Comparison of ENCODE assay signal across 8 cellular contexts in the genomic region with DNA sequence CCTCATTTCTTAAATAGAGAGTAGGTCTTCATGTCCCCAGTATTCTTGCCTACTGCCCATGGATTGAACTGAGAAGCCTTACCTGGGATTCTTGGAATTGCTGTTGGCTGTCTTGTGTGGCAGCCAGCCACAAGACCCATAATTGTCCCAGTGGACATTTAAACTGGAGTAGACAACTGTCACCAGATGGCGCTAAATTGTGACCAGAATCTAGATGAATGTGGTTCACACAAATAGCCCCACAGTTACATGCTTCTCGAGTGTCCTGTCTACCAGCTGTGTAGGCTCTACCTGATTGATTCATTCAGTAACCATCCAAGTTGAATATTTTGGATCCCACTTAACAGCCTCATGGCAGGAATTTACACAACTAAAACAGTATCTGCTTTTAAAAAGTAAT.
DNase-seq lines count a peak whose midpoint lies in the region; ATAC-seq, FAIRE-seq and TF ChIP-seq lines count a peak whose summit lies in the region.

No MANE protein-coding gene starts in this region.

- peak; percentile 80 for TF ChIP-seq CTCF in HepG2 (CRISPR knock-in tag; IDR thresholded peaks at IDR 0.05)
- TF ChIP-seq CTCF in omental fat pad (IDR thresholded peaks at IDR 0.05), result no peak

- CTCF ChIA-PET in HepG2 (lab: Yijun Ruan, JAX; ENCODE audit: low intra/inter-chr PET ratio, low total read pairs), result interaction anchor here (1.7 to 2.2 kb wide), 4 partner anchors 53 to 352 kb away, joined by 4 to 16 read pairs (median 8); no protein-coding TSS in a partner anchor

- H3K27me3 ChIP-seq in adipocyte (replicated peaks; ENCODE audit: control insufficient read depth, insufficient read depth, low read length), result no peaks in the 10 kb centered on the region
- H3K27me3 ChIP-seq in HepG2 (ENCODE audit: control insufficient read depth in 1 of 2, insufficient read depth in 2 of 2, low read length in 2 of 2), result no peaks in the 10 kb centered on the region

- intact Hi-C loops in HepG2 (cut with micrococcal nuclease; ENCODE audit: unreplicated experiment), result no loop called here

- in situ Hi-C loops in HepG2 (cut with HindIII; ENCODE audit: extremely low pct_ligation_motif_present, low pct_unique_long_range_greater_than_20kb), result no loop called here

- DNase-seq in activated CD4-positive, alpha-beta T cell treated with anti-CD3 and anti-CD28 coated beads for 48 hours, result peak; percentile 19
- DNase-seq in activated CD4-positive, alpha-beta T cell treated with anti-CD3 and anti-CD28 coated beads, Interleukin-2, amount 50 U/mL, for 4 hours, result no peak
- DNase-seq in NCI-H2107 treated with DMSO at 0.1 percent for 48 hours (lab: John Stamatoyannopoulos, UW; ENCODE audit: unreplicated experiment) (peak; percentile 45), adipocyte (ENCODE audit: low read depth) (peak; percentile 57), HepG2 (ENCODE audit: low spot score) (peak; percentile 82), omental fat pad (ENCODE audit: low spot score) (no peak), AG08395 (ENCODE audit: low spot score) (no peak)

- peak; percentile 58; the same call in 1 of the 2 replicates for TF ChIP-seq RAD21 in HepG2 (CRISPR knock-in tag; IDR thresholded peaks at IDR 0.05)

- 42% methylated on average over 2 of the region's 2 CpGs for WGBS in HepG2 (ENCODE audit: low lambda C conversion rate)

- TF ChIP-seq EP300 in HepG2 (IDR thresholded peaks at IDR 0.05; ENCODE audit: low read depth in 2 of 2, low read length in 2 of 2) (no peak), HepG2 (CRISPR knock-in tag; IDR thresholded peaks at IDR 0.05; ENCODE audit: borderline replicate concordance) (no peak)

- peak; percentile 42 for FAIRE-seq in HepG2 (lab: Jason Lieb, UNC)

- POLR2A ChIA-PET in HepG2 (lab: Yijun Ruan, JAX), result interaction anchor here (1.3 to 2.4 kb wide), 5 partner anchors 8 to 204 kb away, joined by 3 to 8 read pairs (median 5); no protein-coding TSS in a partner anchor

- no peak for TF ChIP-seq POLR2A in HepG2 (IDR thresholded peaks at IDR 0.05; ENCODE audit: insufficient read depth in 1 of 2, low read depth in 2 of 2, low read length in 2 of 2)

- no peaks in the 10 kb centered on the region for H3K9me3 ChIP-seq in adipocyte (ENCODE audit: control insufficient read depth, low read length)
- no peaks in the 10 kb centered on the region for H3K9me3 ChIP-seq in HepG2 (ENCODE audit: low read length)

- peaks cover 59% of the 10 kb centered on the region for H4K20me1 ChIP-seq in HepG2 (ENCODE audit: insufficient read depth, low read length)

- BruUV-seq in HepG2 (replicated peaks; lab: Mats Ljungman, UMichigan), result no TSS peak

- peak; percentile 76 for ATAC-seq in HG02642 (IDR thresholded peaks at IDR 0.05; ENCODE audit: poor library complexity, unreplicated experiment)
- peak; percentile 17 for ATAC-seq in HepG2
- ATAC-seq in omental fat pad (ENCODE audit: low FRiP score), result no peak

- H3K4me3 ChIP-seq in adipocyte (ENCODE audit: low read length) (no peak overlapping the region), HepG2 (replicated peaks in 1 of 3; ENCODE audit: insufficient read depth in 1 of 3, low read depth in 2 of 3, low read length in 3 of 3) (no peak overlapping the region; a peak in 1 of 6 replicates)

- H2AFZ ChIP-seq in HepG2 (ENCODE audit: low read length), result no peak overlapping the region

- H3K4me2 ChIP-seq in HepG2 (ENCODE audit: low read depth, low read length), result peak overlapping the region; percentile 56; the same call in 1 of the 2 replicates

- H3K36me3 ChIP-seq in adipocyte (ENCODE audit: control insufficient read depth, insufficient read depth, low read length, severe bottlenecking) (no peaks in the 10 kb centered on the region), HepG2 (replicated peaks in 1 of 2; ENCODE audit: control insufficient read depth in 1 of 2, insufficient read depth in 2 of 2, low read length in 2 of 2) (peaks cover 0 to 1% of the 10 kb centered on the region in 2 experiments; a peak in 1 of 5 replicates)

- peaks cover 97% of the 10 kb centered on the region for H3K79me2 ChIP-seq in HepG2 (ENCODE audit: insufficient read depth, low read length)

- H3K27ac ChIP-seq in HepG2 (ENCODE audit: extremely low read length, insufficient read depth, low read length), result peak overlapping the region; percentile 65

- H3K4me1 ChIP-seq in adipocyte (ENCODE audit: control insufficient read depth, insufficient read depth, low read length), result peaks cover 49% of the 10 kb centered on the region
- H3K4me1 ChIP-seq in HepG2 (ENCODE audit: insufficient read depth, low read length), result peaks cover 100% of the 10 kb centered on the region

- H3K9ac ChIP-seq in adipocyte (ENCODE audit: low read length) (no peak overlapping the region), HepG2 (ENCODE audit: insufficient read depth, low read depth, low read length) (no peak overlapping the region)

TF ChIP-seq in HepG2, 621 proteins besides CTCF, POLR2A, EP300 and RAD21 (continues in another document):
- TF ChIP-seq ZNF367 (CRISPR knock-in tag; IDR thresholded peaks at IDR 0.05; ENCODE audit: borderline replicate concordance), result no peak
- TF ChIP-seq KDM3A (CRISPR knock-in tag; IDR thresholded peaks at IDR 0.05; ENCODE audit: low read depth), result no peak
- TF ChIP-seq ZSCAN31 (CRISPR knock-in tag; IDR thresholded peaks at IDR 0.05; ENCODE audit: low read depth), result 0 out of 2 replicates have a peak, but pooled peaks have one; percentile 20
- TF ChIP-seq TEAD2 (CRISPR knock-in tag; IDR thresholded peaks at IDR 0.05), result no peak
- TF ChIP-seq ZNF101 (CRISPR knock-in tag; IDR thresholded peaks at IDR 0.05; ENCODE audit: borderline replicate concordance, low read depth), result no peak
- no peak for TF ChIP-seq ATAD3A (CRISPR knock-in tag; IDR thresholded peaks at IDR 0.05)
- TF ChIP-seq, protein P1, sequence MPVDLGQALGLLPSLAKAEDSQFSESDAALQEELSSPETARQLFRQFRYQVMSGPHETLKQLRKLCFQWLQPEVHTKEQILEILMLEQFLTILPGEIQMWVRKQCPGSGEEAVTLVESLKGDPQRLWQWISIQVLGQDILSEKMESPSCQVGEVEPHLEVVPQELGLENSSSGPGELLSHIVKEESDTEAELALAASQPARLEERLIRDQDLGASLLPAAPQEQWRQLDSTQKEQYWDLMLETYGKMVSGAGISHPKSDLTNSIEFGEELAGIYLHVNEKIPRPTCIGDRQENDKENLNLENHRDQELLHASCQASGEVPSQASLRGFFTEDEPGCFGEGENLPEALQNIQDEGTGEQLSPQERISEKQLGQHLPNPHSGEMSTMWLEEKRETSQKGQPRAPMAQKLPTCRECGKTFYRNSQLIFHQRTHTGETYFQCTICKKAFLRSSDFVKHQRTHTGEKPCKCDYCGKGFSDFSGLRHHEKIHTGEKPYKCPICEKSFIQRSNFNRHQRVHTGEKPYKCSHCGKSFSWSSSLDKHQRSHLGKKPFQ (CRISPR knock-in tag; IDR thresholded peaks at IDR 0.05; ENCODE audit: insufficient replicate concordance), result no peak
- TF ChIP-seq JUNB (CRISPR knock-in tag; IDR thresholded peaks at IDR 0.05; ENCODE audit: borderline replicate concordance), result no peak
- TF ChIP-seq THYN1 (CRISPR knock-in tag; IDR thresholded peaks at IDR 0.05; ENCODE audit: borderline replicate concordance, low read depth), result no peak
- TF ChIP-seq TAF15 (IDR thresholded peaks at IDR 0.05; ENCODE audit: low read depth, low read length, poor library complexity, severe bottlenecking), result no peak
- no peak for TF ChIP-seq SP2 (CRISPR knock-in tag; IDR thresholded peaks at IDR 0.05)
- no peak for TF ChIP-seq PAWR (CRISPR knock-in tag; IDR thresholded peaks at IDR 0.05; ENCODE audit: borderline replicate concordance)
- TF ChIP-seq AGO1 (IDR thresholded peaks at IDR 0.05; ENCODE audit: low read depth, low read length, poor library complexity, severe bottlenecking), result no peak
- TF ChIP-seq HOXD1 (CRISPR knock-in tag; IDR thresholded peaks at IDR 0.05), result no peak
- TF ChIP-seq HDAC1 (CRISPR knock-in tag; IDR thresholded peaks at IDR 0.05), result peak; percentile 13; the same call in 1 of the 2 replicates
- peak; percentile 42; the same call in 1 of the 2 replicates for TF ChIP-seq MIXL1 (CRISPR knock-in tag; IDR thresholded peaks at IDR 0.05)
- TF ChIP-seq KDM4B (CRISPR knock-in tag; IDR thresholded peaks at IDR 0.05), result no peak
- TF ChIP-seq, protein P2, sequence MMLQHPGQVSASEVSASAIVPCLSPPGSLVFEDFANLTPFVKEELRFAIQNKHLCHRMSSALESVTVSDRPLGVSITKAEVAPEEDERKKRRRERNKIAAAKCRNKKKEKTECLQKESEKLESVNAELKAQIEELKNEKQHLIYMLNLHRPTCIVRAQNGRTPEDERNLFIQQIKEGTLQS (CRISPR knock-in tag; IDR thresholded peaks at IDR 0.05), result no peak
- TF ChIP-seq, protein P3, sequence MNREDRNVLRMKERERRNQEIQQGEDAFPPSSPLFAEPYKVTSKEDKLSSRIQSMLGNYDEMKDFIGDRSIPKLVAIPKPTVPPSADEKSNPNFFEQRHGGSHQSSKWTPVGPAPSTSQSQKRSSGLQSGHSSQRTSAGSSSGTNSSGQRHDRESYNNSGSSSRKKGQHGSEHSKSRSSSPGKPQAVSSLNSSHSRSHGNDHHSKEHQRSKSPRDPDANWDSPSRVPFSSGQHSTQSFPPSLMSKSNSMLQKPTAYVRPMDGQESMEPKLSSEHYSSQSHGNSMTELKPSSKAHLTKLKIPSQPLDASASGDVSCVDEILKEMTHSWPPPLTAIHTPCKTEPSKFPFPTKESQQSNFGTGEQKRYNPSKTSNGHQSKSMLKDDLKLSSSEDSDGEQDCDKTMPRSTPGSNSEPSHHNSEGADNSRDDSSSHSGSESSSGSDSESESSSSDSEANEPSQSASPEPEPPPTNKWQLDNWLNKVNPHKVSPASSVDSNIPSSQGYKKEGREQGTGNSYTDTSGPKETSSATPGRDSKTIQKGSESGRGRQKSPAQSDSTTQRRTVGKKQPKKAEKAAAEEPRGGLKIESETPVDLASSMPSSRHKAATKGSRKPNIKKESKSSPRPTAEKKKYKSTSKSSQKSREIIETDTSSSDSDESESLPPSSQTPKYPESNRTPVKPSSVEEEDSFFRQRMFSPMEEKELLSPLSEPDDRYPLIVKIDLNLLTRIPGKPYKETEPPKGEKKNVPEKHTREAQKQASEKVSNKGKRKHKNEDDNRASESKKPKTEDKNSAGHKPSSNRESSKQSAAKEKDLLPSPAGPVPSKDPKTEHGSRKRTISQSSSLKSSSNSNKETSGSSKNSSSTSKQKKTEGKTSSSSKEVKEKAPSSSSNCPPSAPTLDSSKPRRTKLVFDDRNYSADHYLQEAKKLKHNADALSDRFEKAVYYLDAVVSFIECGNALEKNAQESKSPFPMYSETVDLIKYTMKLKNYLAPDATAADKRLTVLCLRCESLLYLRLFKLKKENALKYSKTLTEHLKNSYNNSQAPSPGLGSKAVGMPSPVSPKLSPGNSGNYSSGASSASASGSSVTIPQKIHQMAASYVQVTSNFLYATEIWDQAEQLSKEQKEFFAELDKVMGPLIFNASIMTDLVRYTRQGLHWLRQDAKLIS (CRISPR knock-in tag; IDR thresholded peaks at IDR 0.05), result no peak
- TF ChIP-seq ZNF652 (CRISPR knock-in tag; IDR thresholded peaks at IDR 0.05; ENCODE audit: borderline replicate concordance, low read depth), result no peak
- peak; percentile 33; the same call in 1 of the 2 replicates for TF ChIP-seq THAP11 (CRISPR knock-in tag; IDR thresholded peaks at IDR 0.05)
- no peak for TF ChIP-seq SATB2 (CRISPR knock-in tag; IDR thresholded peaks at IDR 0.05)

Comparison
In these comparisons a context has a peak if more than half of its experiments do, and no peak if none do; other contexts are left out.
1. DNase-seq: peak in activated CD4-positive, alpha-beta T cell treated with anti-CD3 and anti-CD28 coated beads for 48 hours (single experiment), NCI-H2107 treated with DMSO at 0.1 percent for 48 hours (single experiment), adipocyte (single experiment) and HepG2 (single experiment); none in activated CD4-positive, alpha-beta T cell treated with anti-CD3 and anti-CD28 coated beads, Interleukin-2, amount 50 U/mL, for 4 hours (0 of 2), omental fat pad (single experiment) and AG08395 (single experiment).